Comparison of ENCODE assay signal across 1 cellular context in the genomic region with DNA sequence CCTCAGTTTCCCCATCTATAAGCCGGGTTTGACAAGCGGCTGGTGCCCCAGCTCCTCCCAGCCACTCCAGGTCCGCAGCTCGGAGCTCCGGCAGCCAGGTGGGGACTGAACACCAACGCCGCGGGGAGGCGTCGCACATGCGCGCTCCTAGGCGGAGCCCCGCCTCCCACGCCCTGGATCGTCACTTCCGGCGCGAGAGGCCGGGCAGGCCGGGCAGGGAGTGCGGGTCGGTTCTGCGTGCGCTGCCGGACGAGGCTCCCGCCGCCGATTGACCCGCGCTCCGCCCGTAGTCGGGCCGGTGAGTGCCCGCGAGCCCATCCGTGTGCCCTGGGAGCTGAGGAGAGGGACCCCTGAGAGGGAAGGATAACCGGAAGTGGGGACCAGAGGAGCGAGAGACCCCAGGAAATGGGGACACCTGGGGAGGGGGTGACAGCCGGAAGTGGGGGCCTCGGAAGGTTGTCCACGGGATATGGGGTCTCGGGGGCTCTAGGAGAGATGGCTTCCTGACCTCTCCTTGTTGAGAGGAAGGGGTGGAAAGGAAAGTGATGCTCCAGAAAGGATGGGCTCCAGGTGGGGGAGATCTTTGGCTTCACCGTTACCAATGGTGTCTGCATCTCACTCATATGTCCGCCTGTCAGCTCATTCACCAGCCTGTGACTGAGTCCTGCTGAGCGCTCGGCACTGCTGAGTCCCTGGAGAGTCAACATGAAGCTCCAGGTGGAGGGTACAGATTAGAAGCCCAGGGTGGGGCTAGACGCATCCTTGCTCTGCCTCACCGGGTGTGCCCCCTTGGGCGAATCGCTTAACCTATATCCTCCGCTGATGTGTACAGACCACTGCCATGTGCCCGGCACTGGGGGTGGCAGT.
A peak's percentile ranks its signal among the peaks of the same experiment; 100 is the strongest.
TF ChIP-seq lines count a peak whose summit lies in the region.

Gene TTPAL (plus strand): TSS at position 181 of the 867 bp plus-strand sequence. CDS start 4,126 bp downstream, outside the sequence.

TF ChIP-seq in K562, 482 proteins besides CTCF, POLR2A, EP300 and RAD21 (continued from another document and continues in another):
- TF ChIP-seq UBTF (IDR thresholded peaks at IDR 0.05; ENCODE audit: borderline replicate concordance in 1 of 2, low read depth in 2 of 2, low read length in 2 of 2) (0 out of 4 replicates have a peak, but pooled peaks have one; percentile 19 to 38), CBX1 (IDR thresholded peaks at IDR 0.05; ENCODE audit: low read depth) (peak; percentile 64; the same call in 1 of the 2 replicates), ZNF740 (CRISPR knock-in tag; IDR thresholded peaks at IDR 0.05) (no peak), ZNF740 (tag; IDR thresholded peaks at IDR 0.05) (no peak), ZNF707 (CRISPR knock-in tag; conservative IDR thresholded peaks at IDR 0.05) (no peak), SMARCA5 (IDR thresholded peaks at IDR 0.05) (0 out of 2 replicates have a peak, but pooled peaks have one; percentile 17), SMARCA4 (IDR thresholded peaks at IDR 0.05) (0 out of 2 replicates have a peak, but pooled peaks have one; percentile 58), HNRNPK (IDR thresholded peaks at IDR 0.05; ENCODE audit: low read depth, low read length, poor library complexity, severe bottlenecking) (no peak), EP400 (IDR thresholded peaks at IDR 0.05) (peak; percentile 67; the same call in 1 of the 2 replicates), NFIC (IDR thresholded peaks at IDR 0.05) (peak; percentile 56), TCF3 (CRISPR knock-in tag; IDR thresholded peaks at IDR 0.05) (peak; percentile 76), HDAC1 (IDR thresholded peaks at IDR 0.05) (0 out of 4 replicates have a peak, but pooled peaks of 1 of the 2 experiments have one; percentile 61), PML (IDR thresholded peaks at IDR 0.05; ENCODE audit: low read length) (peak; percentile 89), RBM39 (optimal IDR thresholded peaks at IDR 0.05; ENCODE audit: low read depth, low read length) (no peak), HDAC3 (IDR thresholded peaks at IDR 0.05; ENCODE audit: borderline replicate concordance, partially characterized antibody) (no peak), L3MBTL2 (IDR thresholded peaks at IDR 0.05) (peak; percentile 90), SIN3B (IDR thresholded peaks at IDR 0.05; ENCODE audit: low read depth) (peak; percentile 55; the same call in 1 of the 2 replicates), ZBED1 (IDR thresholded peaks at IDR 0.05) (0 out of 2 replicates have a peak, but pooled peaks have one; percentile 30), MAZ (CRISPR knock-in tag; conservative IDR thresholded peaks at IDR 0.05 in 1 of 2, IDR thresholded peaks at IDR 0.05 in 1 of 2) (peak; percentile 81 to 88), ZNF12 (CRISPR knock-in tag; IDR thresholded peaks at IDR 0.05) (no peak; the same call in 1 of the 2 replicates), ZNF24 (IDR thresholded peaks at IDR 0.05) (0 out of 2 replicates have a peak, but pooled peaks have one; percentile 23), ZNF561 (CRISPR knock-in tag; conservative IDR thresholded peaks at IDR 0.05) (peak; percentile 69; the same call in 1 of the 2 replicates), SMAD1 (IDR thresholded peaks at IDR 0.05; ENCODE audit: low read depth, low read length, partially characterized antibody) (peak; percentile 47), ARID1B (IDR thresholded peaks at IDR 0.05) (peak; percentile 78), NRF1 (conservative IDR thresholded peaks at IDR 0.05 in 1 of 2, IDR thresholded peaks at IDR 0.05 in 1 of 2) (peak; percentile 91 to 93), ZNF764 (CRISPR knock-in tag; IDR thresholded peaks at IDR 0.05; ENCODE audit: low read depth) (0 out of 2 replicates have a peak, but pooled peaks have one; percentile 36), ZNF511 (CRISPR knock-in tag; IDR thresholded peaks at IDR 0.05) (peak; percentile 72; the same call in 1 of the 2 replicates), CBFA2T3 (IDR thresholded peaks at IDR 0.05) (peak; percentile 61), MTA2 (IDR thresholded peaks at IDR 0.05; ENCODE audit: low read depth) (peak; percentile 36; the same call in 1 of the 2 replicates), ZEB2 (IDR thresholded peaks at IDR 0.05) (no peak; the same call in 1 of the 2 replicates), MEIS2 (IDR thresholded peaks at IDR 0.05; ENCODE audit: partially characterized antibody) (peak; percentile 8), NCOA6 (IDR thresholded peaks at IDR 0.05) (no peak), TRIM24 (IDR thresholded peaks at IDR 0.05) (peak in 1 of 2 experiments; percentile 63; a peak in 2 of 4 replicates), SMC3 (conservative IDR thresholded peaks at IDR 0.05; ENCODE audit: insufficient read depth, low read depth, low read length) (0 out of 2 replicates have a peak, but pooled peaks have one; percentile 2), JUND (IDR thresholded peaks at IDR 0.05; ENCODE audit: borderline replicate concordance, low read depth, low read length) (peak; percentile 51; the same call in 1 of the 2 replicates), JUND (tag; IDR thresholded peaks at IDR 0.05; ENCODE audit: borderline replicate concordance, low read depth, low read length) (no peak; the same call in 2 of the 3 replicates), BRD9 (IDR thresholded peaks at IDR 0.05; ENCODE audit: low read depth, partially characterized antibody) (no peak), MXI1 (IDR thresholded peaks at IDR 0.05; ENCODE audit: low read depth, low read length) (0 out of 2 replicates have a peak, but pooled peaks have one; percentile 45)
- TF ChIP-seq, protein P1, sequence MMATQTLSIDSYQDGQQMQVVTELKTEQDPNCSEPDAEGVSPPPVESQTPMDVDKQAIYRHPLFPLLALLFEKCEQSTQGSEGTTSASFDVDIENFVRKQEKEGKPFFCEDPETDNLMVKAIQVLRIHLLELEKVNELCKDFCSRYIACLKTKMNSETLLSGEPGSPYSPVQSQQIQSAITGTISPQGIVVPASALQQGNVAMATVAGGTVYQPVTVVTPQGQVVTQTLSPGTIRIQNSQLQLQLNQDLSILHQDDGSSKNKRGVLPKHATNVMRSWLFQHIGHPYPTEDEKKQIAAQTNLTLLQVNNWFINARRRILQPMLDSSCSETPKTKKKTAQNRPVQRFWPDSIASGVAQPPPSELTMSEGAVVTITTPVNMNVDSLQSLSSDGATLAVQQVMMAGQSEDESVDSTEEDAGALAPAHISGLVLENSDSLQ (IDR thresholded peaks at IDR 0.05) = peak; percentile 49
- TF ChIP-seq, protein P2, sequence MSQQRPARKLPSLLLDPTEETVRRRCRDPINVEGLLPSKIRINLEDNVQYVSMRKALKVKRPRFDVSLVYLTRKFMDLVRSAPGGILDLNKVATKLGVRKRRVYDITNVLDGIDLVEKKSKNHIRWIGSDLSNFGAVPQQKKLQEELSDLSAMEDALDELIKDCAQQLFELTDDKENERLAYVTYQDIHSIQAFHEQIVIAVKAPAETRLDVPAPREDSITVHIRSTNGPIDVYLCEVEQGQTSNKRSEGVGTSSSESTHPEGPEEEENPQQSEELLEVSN (IDR thresholded peaks at IDR 0.05; ENCODE audit: borderline replicate concordance in 1 of 2, extremely low read depth in 1 of 2, insufficient read depth in 1 of 2, insufficient read length in 1 of 2, low read depth in 1 of 2, low read length in 1 of 2, poor library complexity in 1 of 2, severe bottlenecking in 1 of 2) = peak; percentile 80 to 84
- TF ChIP-seq, protein P3, sequence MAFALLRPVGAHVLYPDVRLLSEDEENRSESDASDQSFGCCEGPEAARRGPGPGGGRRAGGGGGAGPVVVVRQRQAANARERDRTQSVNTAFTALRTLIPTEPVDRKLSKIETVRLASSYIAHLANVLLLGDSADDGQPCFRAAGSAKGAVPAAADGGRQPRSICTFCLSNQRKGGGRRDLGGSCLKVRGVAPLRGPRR (CRISPR knock-in tag; IDR thresholded peaks at IDR 0.05) = no peak
- TF ChIP-seq, protein P4, sequence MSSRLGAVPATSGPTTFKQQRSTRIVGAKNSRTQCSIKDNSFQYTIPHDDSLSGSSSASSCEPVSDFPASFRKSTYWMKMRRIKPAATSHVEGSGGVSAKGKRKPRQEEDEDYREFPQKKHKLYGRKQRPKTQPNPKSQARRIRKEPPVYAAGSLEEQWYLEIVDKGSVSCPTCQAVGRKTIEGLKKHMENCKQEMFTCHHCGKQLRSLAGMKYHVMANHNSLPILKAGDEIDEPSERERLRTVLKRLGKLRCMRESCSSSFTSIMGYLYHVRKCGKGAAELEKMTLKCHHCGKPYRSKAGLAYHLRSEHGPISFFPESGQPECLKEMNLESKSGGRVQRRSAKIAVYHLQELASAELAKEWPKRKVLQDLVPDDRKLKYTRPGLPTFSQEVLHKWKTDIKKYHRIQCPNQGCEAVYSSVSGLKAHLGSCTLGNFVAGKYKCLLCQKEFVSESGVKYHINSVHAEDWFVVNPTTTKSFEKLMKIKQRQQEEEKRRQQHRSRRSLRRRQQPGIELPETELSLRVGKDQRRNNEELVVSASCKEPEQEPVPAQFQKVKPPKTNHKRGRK (tag; IDR thresholded peaks at IDR 0.05) = no peak
- TF ChIP-seq, protein P5, sequence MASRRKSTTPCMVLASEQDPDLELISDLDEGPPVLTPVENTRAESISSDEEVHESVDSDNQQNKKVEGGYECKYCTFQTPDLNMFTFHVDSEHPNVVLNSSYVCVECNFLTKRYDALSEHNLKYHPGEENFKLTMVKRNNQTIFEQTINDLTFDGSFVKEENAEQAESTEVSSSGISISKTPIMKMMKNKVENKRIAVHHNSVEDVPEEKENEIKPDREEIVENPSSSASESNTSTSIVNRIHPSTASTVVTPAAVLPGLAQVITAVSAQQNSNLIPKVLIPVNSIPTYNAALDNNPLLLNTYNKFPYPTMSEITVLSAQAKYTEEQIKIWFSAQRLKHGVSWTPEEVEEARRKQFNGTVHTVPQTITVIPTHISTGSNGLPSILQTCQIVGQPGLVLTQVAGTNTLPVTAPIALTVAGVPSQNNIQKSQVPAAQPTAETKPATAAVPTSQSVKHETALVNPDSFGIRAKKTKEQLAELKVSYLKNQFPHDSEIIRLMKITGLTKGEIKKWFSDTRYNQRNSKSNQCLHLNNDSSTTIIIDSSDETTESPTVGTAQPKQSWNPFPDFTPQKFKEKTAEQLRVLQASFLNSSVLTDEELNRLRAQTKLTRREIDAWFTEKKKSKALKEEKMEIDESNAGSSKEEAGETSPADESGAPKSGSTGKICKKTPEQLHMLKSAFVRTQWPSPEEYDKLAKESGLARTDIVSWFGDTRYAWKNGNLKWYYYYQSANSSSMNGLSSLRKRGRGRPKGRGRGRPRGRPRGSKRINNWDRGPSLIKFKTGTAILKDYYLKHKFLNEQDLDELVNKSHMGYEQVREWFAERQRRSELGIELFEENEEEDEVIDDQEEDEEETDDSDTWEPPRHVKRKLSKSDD (conservative IDR thresholded peaks at IDR 0.05; ENCODE audit: low read length) = no peak
- TF ChIP-seq, protein P6, sequence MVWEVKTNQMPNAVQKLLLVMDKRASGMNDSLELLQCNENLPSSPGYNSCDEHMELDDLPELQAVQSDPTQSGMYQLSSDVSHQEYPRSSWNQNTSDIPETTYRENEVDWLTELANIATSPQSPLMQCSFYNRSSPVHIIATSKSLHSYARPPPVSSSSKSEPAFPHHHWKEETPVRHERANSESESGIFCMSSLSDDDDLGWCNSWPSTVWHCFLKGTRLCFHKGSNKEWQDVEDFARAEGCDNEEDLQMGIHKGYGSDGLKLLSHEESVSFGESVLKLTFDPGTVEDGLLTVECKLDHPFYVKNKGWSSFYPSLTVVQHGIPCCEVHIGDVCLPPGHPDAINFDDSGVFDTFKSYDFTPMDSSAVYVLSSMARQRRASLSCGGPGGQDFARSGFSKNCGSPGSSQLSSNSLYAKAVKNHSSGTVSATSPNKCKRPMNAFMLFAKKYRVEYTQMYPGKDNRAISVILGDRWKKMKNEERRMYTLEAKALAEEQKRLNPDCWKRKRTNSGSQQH (CRISPR knock-in tag; IDR thresholded peaks at IDR 0.05) = peak; percentile 84
- TF ChIP-seq, protein P7, sequence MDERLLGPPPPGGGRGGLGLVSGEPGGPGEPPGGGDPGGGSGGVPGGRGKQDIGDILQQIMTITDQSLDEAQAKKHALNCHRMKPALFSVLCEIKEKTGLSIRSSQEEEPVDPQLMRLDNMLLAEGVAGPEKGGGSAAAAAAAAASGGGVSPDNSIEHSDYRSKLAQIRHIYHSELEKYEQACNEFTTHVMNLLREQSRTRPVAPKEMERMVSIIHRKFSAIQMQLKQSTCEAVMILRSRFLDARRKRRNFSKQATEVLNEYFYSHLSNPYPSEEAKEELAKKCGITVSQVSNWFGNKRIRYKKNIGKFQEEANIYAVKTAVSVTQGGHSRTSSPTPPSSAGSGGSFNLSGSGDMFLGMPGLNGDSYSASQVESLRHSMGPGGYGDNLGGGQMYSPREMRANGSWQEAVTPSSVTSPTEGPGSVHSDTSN (CRISPR knock-in tag; IDR thresholded peaks at IDR 0.05; ENCODE audit: low read depth) = no peak
- TF ChIP-seq, protein P7 (tag; conservative IDR thresholded peaks at IDR 0.05; ENCODE audit: low read depth) = no peak
